7 cellular contexts compared by ENCODE assay signal in the genomic region with DNA sequence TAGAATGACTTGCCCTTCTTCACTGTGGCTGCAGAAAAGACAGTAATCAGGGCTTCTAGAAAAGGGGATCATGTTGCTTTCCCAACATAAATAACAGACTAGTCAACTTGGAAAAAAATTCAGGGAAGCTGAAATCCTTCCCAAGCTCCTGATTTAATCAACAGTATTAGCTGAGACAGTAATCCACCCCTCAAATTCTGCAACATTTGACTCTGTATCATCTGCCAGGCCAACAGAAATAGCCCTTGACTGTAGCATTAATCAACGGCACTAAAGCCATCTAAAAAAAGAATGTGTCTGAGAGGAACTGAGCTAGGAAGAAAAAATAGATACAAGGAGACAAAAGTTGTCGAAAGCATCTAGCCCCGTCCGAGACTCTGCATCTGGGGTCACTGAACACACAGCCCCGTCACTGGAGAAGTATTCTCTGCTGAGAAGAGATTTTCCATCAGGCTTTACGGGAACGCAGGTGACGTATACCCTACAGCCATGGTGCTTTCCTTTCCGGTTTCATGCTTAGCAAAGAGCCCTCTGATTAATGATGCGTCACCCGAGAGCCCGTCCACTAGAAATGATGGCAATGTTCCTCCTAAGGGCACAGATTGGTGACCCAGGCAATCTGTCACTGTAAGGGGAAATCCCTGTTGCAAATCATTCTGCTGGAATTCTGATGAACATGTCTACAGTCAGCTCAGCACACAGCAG. TPM values are rescaled to one million over a fixed set of nuclear protein-coding genes. Genes with fewer than 3 reads are reported as not detected.
DNase-seq lines count a peak whose midpoint lies in the region; ATAC-seq and TF ChIP-seq lines count a peak whose summit lies in the region.

No MANE protein-coding gene starts in this region.

- CTCF ChIA-PET in RWPE1 (lab: Yijun Ruan, JAX): no interaction called here

- no peaks in the 10 kb centered on the region for H3K36me3 ChIP-seq in stomach smooth muscle (ENCODE audit: control insufficient read depth in 2 of 2, insufficient read depth in 2 of 2, low read length in 2 of 2)

- no peaks in the 10 kb centered on the region for H3K9me3 ChIP-seq in stomach smooth muscle (ENCODE audit: control insufficient read depth in 2 of 2, low read length in 2 of 2)

- POLR2A ChIA-PET in RWPE1 (lab: Yijun Ruan, JAX; ENCODE audit: low non-redundant PET): no interaction called here

- H3K4me3 ChIP-seq in stomach smooth muscle (ENCODE audit: low read length in 2 of 2): peak overlapping the region in 1 of 2 donors; percentile 57

- peak overlapping the region in 1 of 2 donors; percentile 34 for H3K9ac ChIP-seq in stomach smooth muscle (ENCODE audit: low read length in 2 of 2)

- ATAC-seq in left colon (no peak), GM19035 (IDR thresholded peaks at IDR 0.05; ENCODE audit: unreplicated experiment) (no peak)

- H3K4me1 ChIP-seq in stomach smooth muscle (ENCODE audit: control insufficient read depth, insufficient read depth, low read length): no peaks in the 10 kb centered on the region

- TF ChIP-seq CTCF in RWPE1 (conservative IDR thresholded peaks at IDR 0.05; ENCODE audit: low read depth): no peak

- intact Hi-C loops in left colon (cut with DNase I, micrococcal nuclease): no loop called here

- H3K27me3 ChIP-seq in stomach smooth muscle (ENCODE audit: control insufficient read depth in 1 of 2, insufficient read depth in 2 of 2, low read length in 2 of 2): no peaks in the 10 kb centered on the region

- H3K27ac ChIP-seq in RWPE1 (peak overlapping the region; percentile 52; the same call in 1 of the 2 replicates), stomach smooth muscle (ENCODE audit: low read length) (peak overlapping the region; percentile 46)

- DNase-seq in H4 (ENCODE audit: low spot score) (peak; percentile 84), RWPE1 (ENCODE audit: low spot score) (peak; percentile 93), germinal center (ENCODE audit: low spot score) (peak; percentile 2), left colon (no peak), GF-D8 (lab: John Stamatoyannopoulos, UW) (no peak)

RNA-seq across cellular contexts. Expression of a gene that starts 42.1 kb away (rescaled TPM):
- total RNA-seq in H4 (2014; rRNA removed; shearing (Covaris generic)): 22.1 and 38.5 TPM in 2 replicates
- total RNA-seq in left colon: 10 to 100 TPM; 27.4 to 34.3 TPM

Comparison
In these comparisons a context has a peak if more than half of its experiments do, and no peak if none do; other contexts are left out.
1. DNase-seq: peak in H4 (single experiment), RWPE1 (single experiment) and germinal center (single experiment); none in left colon (0 of 2) and GF-D8 (single experiment).